11 cellular contexts compared by ENCODE assay signal in genomic region chr1:15579683-15580047, GRCh38. TPM values are rescaled to one million over a fixed set of nuclear protein-coding genes. Genes with fewer than 3 reads are reported as not detected.
DNase-seq lines count a peak whose midpoint lies in the region; ATAC-seq and TF ChIP-seq lines count a peak whose summit lies in the region.
"Had no signal": no experiment of that assay in that cellular context is flagged by ENCODE, and none has a peak within 500 bp of the region (broad histone marks: within the 10 kb centered on the region; RNA-seq: fewer than 3 reads in every experiment).

No MANE protein-coding gene starts in this region.

- no peaks in the 10 kb centered on the region for H3K27me3 Mint-ChIP-seq in CD8-positive, alpha-beta T cell (ENCODE audit: low read depth)
- no peaks in the 10 kb centered on the region for H3K27me3 Mint-ChIP-seq in activated CD8-positive, alpha-beta T cell treated with anti-CD3 and anti-CD28 coated beads for 36 hours

- no peaks in the 10 kb centered on the region for H3K27me3 ChIP-seq in CD8-positive, alpha-beta T cell (ENCODE audit: insufficient read depth, low read length)
- H3K27me3 ChIP-seq: hepatocyte had no signal

- peaks cover 8% of the 10 kb centered on the region for H3K36me3 ChIP-seq in CD8-positive, alpha-beta T cell (ENCODE audit: insufficient read depth, low read length)

- H3K4me1 ChIP-seq in CD8-positive, alpha-beta T cell (ENCODE audit: insufficient read depth, low read length) = peaks cover 53% of the 10 kb centered on the region

- peak overlapping the region; percentile 55 for H3K27ac ChIP-seq in CD8-positive, alpha-beta T cell (ENCODE audit: low read depth, low read length)
- H3K27ac ChIP-seq: hepatocyte had no signal

- intact Hi-C loops in CD8-positive, alpha-beta T cell (cut with DNase I, micrococcal nuclease) = loop anchor here (1.0 to 5.0 kb wide), 2 partner anchors 52 to 53 kb away; partner anchors contain the start of gene DNAJC16 (in 2 of the 2)
- intact Hi-C loops in activated CD8-positive, alpha-beta T cell treated with anti-CD3 and anti-CD28 coated beads for 36 hours (cut with micrococcal nuclease) = no loop called here

- peaks cover 19% of the 10 kb centered on the region for H3K36me3 Mint-ChIP-seq in CD8-positive, alpha-beta T cell
- peaks cover 38% of the 10 kb centered on the region for H3K36me3 Mint-ChIP-seq in activated CD8-positive, alpha-beta T cell treated with anti-CD3 and anti-CD28 coated beads for 36 hours (ENCODE audit: low read depth)

- TF ChIP-seq CTCF in CD8-positive, alpha-beta T cell (IDR thresholded peaks at IDR 0.05) = no peak
- TF ChIP-seq CTCF in activated CD8-positive, alpha-beta T cell treated with anti-CD3 and anti-CD28 coated beads for 36 hours (IDR thresholded peaks at IDR 0.05) = no peak

- no peaks in the 10 kb centered on the region for H3K9me3 Mint-ChIP-seq in CD8-positive, alpha-beta T cell
- no peaks in the 10 kb centered on the region for H3K9me3 Mint-ChIP-seq in activated CD8-positive, alpha-beta T cell treated with anti-CD3 and anti-CD28 coated beads for 36 hours
- H3K9me3 Mint-ChIP-seq: neural crest cell had no signal

- peak overlapping the region; percentile 29 for H3K4me3 ChIP-seq in CD8-positive, alpha-beta T cell (ENCODE audit: low read depth, low read length)
- H3K4me3 ChIP-seq: hepatocyte had no signal

- CTCF ChIA-PET in CD8-positive, alpha-beta T cell (lab: Charles Lee) = interaction anchor here (0.9 to 1.4 kb wide), 2 partner anchors 14 to 25 kb away, joined by 3 read pairs; no protein-coding TSS in a partner anchor
- CTCF ChIA-PET in activated CD8-positive, alpha-beta T cell treated with anti-CD3 and anti-CD28 coated beads for 36 hours (lab: Charles Lee) = interaction anchor here (0.9 to 1.1 kb wide), 2 partner anchors 10 to 25 kb away, joined by 3 read pairs; no protein-coding TSS in a partner anchor

- DNase-seq in CD8-positive, alpha-beta T cell = no peak
- DNase-seq in activated CD8-positive, alpha-beta T cell treated with anti-CD3 and anti-CD28 coated beads for 36 hours = no peak
- peak; percentile 87 for DNase-seq in myocyte (ENCODE audit: low read depth)
- no peak for DNase-seq in UCSD-AML1 (lab: John Stamatoyannopoulos, UW; ENCODE audit: unreplicated experiment)
- DNase-seq in NCI-H1417 treated with DMSO at 0.1 percent for 48 hours (lab: John Stamatoyannopoulos, UW) = no peak
- no peak for DNase-seq in COLO668 (lab: John Stamatoyannopoulos, UW; ENCODE audit: unreplicated experiment)
- DNase-seq in NCI-H2029 (lab: John Stamatoyannopoulos, UW) = no peak
- DNase-seq: NCI-H2227 treated with DMSO at 0.1 percent for 48 hours had no signal

- peaks cover 50% of the 10 kb centered on the region for H3K4me1 Mint-ChIP-seq in CD8-positive, alpha-beta T cell (ENCODE audit: low read depth)
- peaks cover 39% of the 10 kb centered on the region for H3K4me1 Mint-ChIP-seq in activated CD8-positive, alpha-beta T cell treated with anti-CD3 and anti-CD28 coated beads for 36 hours (ENCODE audit: low read depth)

- H3K9me3 ChIP-seq in CD8-positive, alpha-beta T cell (ENCODE audit: low read length) = no peaks in the 10 kb centered on the region

- POLR2A ChIA-PET in CD8-positive, alpha-beta T cell (lab: Charles Lee) = interaction anchor here (0.8 to 2.6 kb wide), 8 partner anchors 8 to 54 kb away, joined by 3 to 13 read pairs (median 6); partner anchors contain the start of genes DDI2 and DNAJC16
- POLR2A ChIA-PET in activated CD8-positive, alpha-beta T cell treated with anti-CD3 and anti-CD28 coated beads for 36 hours (lab: Charles Lee) = interaction anchor here (0.6 to 2.7 kb wide), 5 partner anchors 9 to 38 kb away, joined by 3 to 14 read pairs (median 4); partner anchors contain the start of gene DDI2

- H3K27ac Mint-ChIP-seq in CD8-positive, alpha-beta T cell = peak overlapping the region; percentile 94
- H3K27ac Mint-ChIP-seq in activated CD8-positive, alpha-beta T cell treated with anti-CD3 and anti-CD28 coated beads for 36 hours = peak overlapping the region; percentile 98

- peak; percentile 8 for ATAC-seq in CD8-positive, alpha-beta T cell
- peak; percentile 51 for ATAC-seq in GM21381 (IDR thresholded peaks at IDR 0.05; ENCODE audit: unreplicated experiment)
- peak; percentile 15 for ATAC-seq in activated CD8-positive, alpha-beta T cell treated with anti-CD3 and anti-CD28 coated beads for 36 hours

- H3K4me3 Mint-ChIP-seq in CD8-positive, alpha-beta T cell = peak overlapping the region; percentile 69
- peak overlapping the region; percentile 42 for H3K4me3 Mint-ChIP-seq in activated CD8-positive, alpha-beta T cell treated with anti-CD3 and anti-CD28 coated beads for 36 hours
- H3K4me3 Mint-ChIP-seq: neural crest cell had no signal

RNA-seq across cellular contexts. Expression of gene AGMAT, which starts 5.2 kb away (rescaled TPM):
- 1 to 10 TPM; 2.3 to 2.4 TPM for total RNA-seq in CD8-positive, alpha-beta T cell
- 10 to 100 TPM; 21.6 to 21.9 TPM for total RNA-seq in activated CD8-positive, alpha-beta T cell treated with anti-CD3 and anti-CD28 coated beads for 36 hours
- total RNA-seq in myocyte = 2.1 and 3.2 TPM in 2 replicates
- 0.52 TPM for polyA plus RNA-seq in myocyte (2012)

RNA-seq across cellular contexts. Expression of gene DDI2, which starts 37.6 kb away (rescaled TPM):
- total RNA-seq in CD8-positive, alpha-beta T cell = 10 to 100 TPM; 34.7 to 37.7 TPM
- 10 to 100 TPM; 33.7 to 34.9 TPM for total RNA-seq in activated CD8-positive, alpha-beta T cell treated with anti-CD3 and anti-CD28 coated beads for 36 hours
- total RNA-seq in myocyte = 26.6 and 34.7 TPM in 2 replicates
- polyA plus RNA-seq in myocyte (2012) = 8.1 TPM

RNA-seq across cellular contexts. Expression of gene DNAJC16, which starts 53.0 kb away (rescaled TPM):
- total RNA-seq in CD8-positive, alpha-beta T cell = 1 to 10 TPM; 7.9 to 8.5 TPM
- total RNA-seq in activated CD8-positive, alpha-beta T cell treated with anti-CD3 and anti-CD28 coated beads for 36 hours = 10 to 100 TPM in 1 of 2 experiments, 1 to 10 TPM in 1; 10.0 to 13.0 TPM
- total RNA-seq in myocyte = 43.9 and 50.2 TPM in 2 replicates
- polyA plus RNA-seq in myocyte (2012) = 11.5 TPM

RNA-seq across cellular contexts. Expression of gene CASP9, which starts 55.6 kb away (rescaled TPM):
- 10 to 100 TPM; 19.4 to 19.9 TPM for total RNA-seq in CD8-positive, alpha-beta T cell
- total RNA-seq in activated CD8-positive, alpha-beta T cell treated with anti-CD3 and anti-CD28 coated beads for 36 hours = 10 to 100 TPM in 1 of 2 experiments, 1 to 10 TPM in 1; 9.7 to 11.5 TPM
- 30.8 and 68.5 TPM in 2 replicates for total RNA-seq in myocyte
- polyA plus RNA-seq in myocyte (2012) = 13.7 TPM
